Comparison of ENCODE assay signal across 25 cellular contexts in the genomic region with DNA sequence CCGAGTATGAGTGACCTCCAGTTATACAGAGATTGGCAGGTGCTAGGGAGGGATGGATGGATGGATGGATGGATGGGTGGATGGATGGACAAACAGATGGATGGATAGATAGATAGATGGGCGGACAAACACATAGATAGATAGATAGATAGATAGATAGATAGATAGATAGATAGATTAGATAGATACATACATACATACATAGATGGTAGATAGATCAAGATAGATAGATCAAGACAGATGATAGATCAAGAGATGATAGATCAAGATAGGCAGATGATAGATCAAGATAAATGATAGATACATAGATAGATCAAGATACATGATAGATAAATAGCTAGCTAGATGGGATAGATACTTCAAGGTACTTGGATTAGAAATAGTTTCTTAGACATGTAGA. TPM values are rescaled to one million over a fixed set of nuclear protein-coding genes. Genes with fewer than 3 reads are reported as not detected.
"Had no signal": no experiment of that assay in that cellular context is flagged by ENCODE, and none has a peak within 500 bp of the region (broad histone marks: within the 10 kb centered on the region; RNA-seq: fewer than 3 reads in every experiment).

No MANE protein-coding gene starts in this region.

- H3K4me1 ChIP-seq: colonic mucosa, left lung, lower lobe of right lung had no signal

- H3K36me3 ChIP-seq: colonic mucosa, esophagus squamous epithelium, gastrocnemius medialis, heart right ventricle, left lung, lower lobe of right lung had no signal

- ATAC-seq: effector memory CD8-positive, alpha-beta T cell; esophagus mucosa; gastrocnemius medialis; heart right ventricle; left cardiac atrium; left lung; left ventricle myocardium superior; lower lobe of right lung; naive thymus-derived CD4-positive, alpha-beta T cell had no signal

- H3K9me3 ChIP-seq: colonic mucosa, esophagus squamous epithelium, gastrocnemius medialis, left lung, lower lobe of right lung had no signal

- DNase-seq: colonic mucosa; cortex of kidney; effector CD8-positive, alpha-beta T cell; effector memory CD8-positive, alpha-beta T cell; endodermal cell; erythroblast; esophagus squamous epithelium; foreskin fibroblast; gastrocnemius medialis; glutamatergic neuron; head of caudate nucleus; heart right ventricle; hippocampal formation; left cardiac atrium; left lung; left ventricle myocardium superior; lower lobe of right lung; mesenchymal stem cell; midbrain; naive thymus-derived CD4-positive, alpha-beta T cell had no signal

- H3K4me3 ChIP-seq: colonic mucosa, esophagus squamous epithelium, gastrocnemius medialis, heart right ventricle, left lung, lower lobe of right lung had no signal

- FAIRE-seq: endometrium, islet of Langerhans, keratinocyte had no signal

- H3K27me3 ChIP-seq: colonic mucosa had no signal

- H3K27ac ChIP-seq: colonic mucosa, epithelial cell of prostate, esophagus squamous epithelium, gastrocnemius medialis, heart right ventricle, left lung, lower lobe of right lung had no signal

RNA-seq across cellular contexts. Expression of gene RFLNA, which starts 18.6 kb away (rescaled TPM):
- total RNA-seq: esophagus mucosa; naive thymus-derived CD4-positive, alpha-beta T cell had no signal
